ENCODE assay signal across 16 cellular contexts in genomic region chr2:226703501-226703900, GRCh38.
A peak's percentile ranks its signal among the peaks of the same experiment; 100 is the strongest.
DNase-seq lines count a peak whose midpoint lies in the region; ATAC-seq and TF ChIP-seq lines count a peak whose summit lies in the region.
"Had no signal": no experiment of that assay in that cellular context is flagged by ENCODE, and none has a peak within 500 bp of the region (broad histone marks: within the 10 kb centered on the region; RNA-seq: fewer than 3 reads in every experiment).

No MANE protein-coding gene starts in this region.

- H4K91ac ChIP-seq in IMR-90 (ENCODE audit: insufficient read depth, low read depth, low read length), result peak overlapping the region; percentile 19; the same call in 1 of the 2 replicates

- DNase-seq in IMR-90, result no peak
- peak; percentile 7 for DNase-seq in NCI-H69 (lab: John Stamatoyannopoulos, UW)
- no peak for DNase-seq in type B pancreatic cell (ENCODE audit: extremely low spot score, unreplicated experiment)
- no peak for DNase-seq in gastrocnemius medialis
- DNase-seq in NCI-H774 (lab: John Stamatoyannopoulos, UW), result no peak
- DNase-seq: DMS79; H9; NCI-H1436 treated with DMSO at 0.1 percent for 48 hours; NCI-H510A; NK-92 treated with Interleukin-12 subunit alpha and Interleukin-12 subunit beta, amount 100 ng/mL, for 24 hours; SW 1271 had no signal

- H3K27me3 ChIP-seq in IMR-90 (ENCODE audit: control insufficient read depth, insufficient read depth, low read length), result no peaks in the 10 kb centered on the region
- no peaks in the 10 kb centered on the region for H3K27me3 ChIP-seq in gastrocnemius medialis
- H3K27me3 ChIP-seq: SJSA1 had no signal

- H3K14ac ChIP-seq in IMR-90 (replicated peaks; ENCODE audit: low read depth, low read length), result 0 out of 2 replicates have a peak overlapping the region, but pooled peaks have one; percentile 63

- no peak for ATAC-seq in IMR-90 (ENCODE audit: low read depth)
- ATAC-seq in GM21576 (IDR thresholded peaks at IDR 0.05; ENCODE audit: unreplicated experiment), result no peak
- no peak for ATAC-seq in gastrocnemius medialis
- ATAC-seq: GM12878 had no signal

- no peaks in the 10 kb centered on the region for H3K9me3 Mint-ChIP-seq in type B pancreatic cell
- H3K9me3 Mint-ChIP-seq: H9 had no signal

- H3K4me3 Mint-ChIP-seq in type B pancreatic cell, result no peak overlapping the region
- H3K4me3 Mint-ChIP-seq: H9 had no signal

- peak overlapping the region; percentile 62 for H2AFZ ChIP-seq in IMR-90 (replicated peaks; ENCODE audit: low read length, poor library complexity)

- in situ Hi-C loops in IMR-90 (cut with MboI; ENCODE audit: low sequenced_read_pairs) (no loop called here), gastrocnemius medialis (cut with MboI; ENCODE audit: low sequenced_read_pairs in 4 of 4) (no loop called here)

- H2BK120ac ChIP-seq in IMR-90 (ENCODE audit: low read depth, low read length), result peak overlapping the region; percentile 10; the same call in 1 of the 2 replicates

- no CpG with 5 or more reads among the region's 3 CpGs for WGBS in IMR-90 (ENCODE audit: extremely low coverage in 2 of 2, insufficient read length in 1 of 2), 2 experiments
- WGBS in mesodermal cell (ENCODE audit: insufficient coverage in 2 of 2), 2 experiments, result 100% methylated on average over 2 of the region's 3 CpGs; no CpG with 5 or more reads in 1 of the 2 experiments

- no peaks in the 10 kb centered on the region for H3K9me1 ChIP-seq in IMR-90 (ENCODE audit: insufficient read depth, low read length)

- H3K56ac ChIP-seq in IMR-90 (ENCODE audit: extremely low read depth, insufficient read depth, low read length), result no peak overlapping the region

- H3K9me3 ChIP-seq in IMR-90 (ENCODE audit: control insufficient read depth, insufficient read depth, low read length) (no peaks in the 10 kb centered on the region), mesodermal cell (ENCODE audit: control insufficient read depth, low read length) (no peaks in the 10 kb centered on the region), gastrocnemius medialis (no peaks in the 10 kb centered on the region)
- H3K9me3 ChIP-seq: SJSA1 had no signal

- H3K27ac ChIP-seq in IMR-90 (ENCODE audit: insufficient read depth, low read length) (peak overlapping the region; percentile 19; the same call in 1 of the 2 replicates), mesodermal cell (ENCODE audit: low read depth, low read length, severe bottlenecking) (peak overlapping the region; percentile 39), gastrocnemius medialis (no peak overlapping the region)
- H3K27ac ChIP-seq: RWPE1, SJSA1 had no signal

- no peaks in the 10 kb centered on the region for H4K20me1 ChIP-seq in IMR-90 (ENCODE audit: insufficient read depth, low read length)

- H3K36me3 ChIP-seq in IMR-90 (ENCODE audit: control insufficient read depth, insufficient read depth, low read length) (no peaks in the 10 kb centered on the region), mesodermal cell (ENCODE audit: control insufficient read depth, insufficient read depth, low read length) (no peaks in the 10 kb centered on the region), gastrocnemius medialis (no peaks in the 10 kb centered on the region)
- H3K36me3 ChIP-seq: SJSA1 had no signal

- H3K23ac ChIP-seq in IMR-90 (ENCODE audit: low read depth, low read length), result no peak overlapping the region

- H2BK15ac ChIP-seq in IMR-90 (ENCODE audit: low read depth, low read length), result 0 out of 3 replicates have a peak overlapping the region, but pooled peaks have one; percentile 61

- peak overlapping the region in 1 of 2 experiments; percentile 24; a peak in 1 of 4 replicates for H4K8ac ChIP-seq in IMR-90 (ENCODE audit: low read depth in 2 of 2, low read length in 2 of 2)

- H3K36me3 Mint-ChIP-seq in type B pancreatic cell, result no peaks in the 10 kb centered on the region

- no peak for TF ChIP-seq CTCF in IMR-90 (conservative IDR thresholded peaks at IDR 0.05; ENCODE audit: low read depth, low read length)
- TF ChIP-seq CTCF in type B pancreatic cell (conservative IDR thresholded peaks at IDR 0.05), result no peak
- TF ChIP-seq CTCF in gastrocnemius medialis (IDR thresholded peaks at IDR 0.05 in 4 of 5, conservative IDR thresholded peaks at IDR 0.05 in 1 of 5), result no peak

- no peaks in the 10 kb centered on the region for H3K27me3 Mint-ChIP-seq in type B pancreatic cell

- peaks cover 16% of the 10 kb centered on the region for H3K4me1 Mint-ChIP-seq in type B pancreatic cell (ENCODE audit: unreplicated experiment)
- H3K4me1 Mint-ChIP-seq: H9 had no signal

- TF ChIP-seq RAD21 in IMR-90 (IDR thresholded peaks at IDR 0.05; ENCODE audit: low read length), result no peak

- intact Hi-C loops in IMR-90 (cut with micrococcal nuclease), result no loop called here
- intact Hi-C loops in gastrocnemius medialis (cut with DNase I; ENCODE audit: low total_unique reads), result no loop called here

- TF ChIP-seq POLR2A in IMR-90 (IDR thresholded peaks at IDR 0.05; ENCODE audit: low read depth, low read length) (no peak), gastrocnemius medialis (IDR thresholded peaks at IDR 0.05) (no peak)

- dilution Hi-C loops in IMR-90 (cut with HindIII; ENCODE audit: low sequenced_read_pairs, unreplicated experiment), result no loop called here

- H4K5ac ChIP-seq in IMR-90 (ENCODE audit: low read depth, low read length), result 0 out of 2 replicates have a peak overlapping the region, but pooled peaks have one; percentile 43

- peak overlapping the region; percentile 80 for H3K18ac ChIP-seq in IMR-90 (ENCODE audit: low read depth, low read length)

- H2AK5ac ChIP-seq in IMR-90 (ENCODE audit: low read depth, low read length), result no peak overlapping the region

- no peak overlapping the region for H3K4me2 ChIP-seq in IMR-90 (ENCODE audit: low read depth, low read length)

- H2AK9ac ChIP-seq in IMR-90 (replicated peaks; ENCODE audit: low read depth, low read length, poor library complexity), result no peak overlapping the region

- H3K4me3 ChIP-seq in IMR-90 (ENCODE audit: insufficient read depth, low read depth, low read length) (no peak overlapping the region), mesodermal cell (ENCODE audit: extremely low read depth, insufficient read depth, low read length, poor library complexity, severe bottlenecking) (no peak overlapping the region), gastrocnemius medialis (no peak overlapping the region)
- H3K4me3 ChIP-seq: GM12878, SJSA1 had no signal

- CTCF ChIA-PET in IMR-90 (lab: Yijun Ruan, JAX), result no interaction called here

- H3K4ac ChIP-seq in IMR-90 (ENCODE audit: low read depth, low read length), result no peak overlapping the region

- POLR2A ChIA-PET in IMR-90 (lab: Charles Lee; ENCODE audit: unreplicated experiment), result no interaction called here

- H2BK5ac ChIP-seq in IMR-90 (ENCODE audit: low read depth, low read length, poor library complexity, severe bottlenecking), result no peak overlapping the region

- H3K79me1 ChIP-seq in IMR-90 (ENCODE audit: low read depth in 1 of 2, low read length in 2 of 2), result no peaks in the 10 kb centered on the region

- BruUV-seq in IMR-90 (replicated peaks; lab: Mats Ljungman, UMichigan), result no TSS peak

- H3K27ac Mint-ChIP-seq in type B pancreatic cell, result no peak overlapping the region
- H3K27ac Mint-ChIP-seq: H9 had no signal

- H2BK20ac ChIP-seq in IMR-90 (ENCODE audit: low read depth, low read length), result no peak overlapping the region; the same call in 1 of the 2 replicates

- H3K4me1 ChIP-seq in IMR-90 (ENCODE audit: control insufficient read depth, insufficient read depth, low read length), result peaks cover 2% of the 10 kb centered on the region
- H3K4me1 ChIP-seq in mesodermal cell (ENCODE audit: control insufficient read depth, insufficient read depth, low read length, poor library complexity, severe bottlenecking), result peaks cover 8% of the 10 kb centered on the region
- no peaks in the 10 kb centered on the region for H3K4me1 ChIP-seq in gastrocnemius medialis

- no peak overlapping the region for H3K9ac ChIP-seq in IMR-90 (ENCODE audit: low read depth, low read length)

TF ChIP-seq in IMR-90, 13 proteins besides CTCF, POLR2A, EP300 and RAD21:
- TF ChIP-seq MAZ (IDR thresholded peaks at IDR 0.05; ENCODE audit: borderline replicate concordance, low read depth, low read length) (no peak), NFE2L2 (IDR thresholded peaks at IDR 0.05; ENCODE audit: low read depth, low read length) (no peak), RCOR1 (IDR thresholded peaks at IDR 0.05; ENCODE audit: insufficient replicate concordance, low read length) (no peak), CHD1 (IDR thresholded peaks at IDR 0.05; ENCODE audit: low read depth, low read length) (no peak), FOS (IDR thresholded peaks at IDR 0.05; ENCODE audit: low read depth, low read length) (no peak), MXI1 (IDR thresholded peaks at IDR 0.05; ENCODE audit: borderline replicate concordance, low read depth, low read length) (no peak), RFX5 (IDR thresholded peaks at IDR 0.05; ENCODE audit: low read depth, low read length) (no peak)
- TF ChIP-seq, protein P1, sequence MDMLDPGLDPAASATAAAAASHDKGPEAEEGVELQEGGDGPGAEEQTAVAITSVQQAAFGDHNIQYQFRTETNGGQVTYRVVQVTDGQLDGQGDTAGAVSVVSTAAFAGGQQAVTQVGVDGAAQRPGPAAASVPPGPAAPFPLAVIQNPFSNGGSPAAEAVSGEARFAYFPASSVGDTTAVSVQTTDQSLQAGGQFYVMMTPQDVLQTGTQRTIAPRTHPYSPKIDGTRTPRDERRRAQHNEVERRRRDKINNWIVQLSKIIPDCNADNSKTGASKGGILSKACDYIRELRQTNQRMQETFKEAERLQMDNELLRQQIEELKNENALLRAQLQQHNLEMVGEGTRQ (IDR thresholded peaks at IDR 0.05; ENCODE audit: low read depth, low read length), result no peak
TF ChIP-seq in IMR-90: peak in this region for 0.

Comparison
In these comparisons a context has a peak if more than half of its experiments do, and no peak if none do; other contexts are left out.
1. H3K27ac ChIP-seq: peak in IMR-90 (single experiment) and mesodermal cell (single experiment); none in gastrocnemius medialis (0 of 4).